1 cellular context compared by ENCODE assay signal in the genomic region with DNA sequence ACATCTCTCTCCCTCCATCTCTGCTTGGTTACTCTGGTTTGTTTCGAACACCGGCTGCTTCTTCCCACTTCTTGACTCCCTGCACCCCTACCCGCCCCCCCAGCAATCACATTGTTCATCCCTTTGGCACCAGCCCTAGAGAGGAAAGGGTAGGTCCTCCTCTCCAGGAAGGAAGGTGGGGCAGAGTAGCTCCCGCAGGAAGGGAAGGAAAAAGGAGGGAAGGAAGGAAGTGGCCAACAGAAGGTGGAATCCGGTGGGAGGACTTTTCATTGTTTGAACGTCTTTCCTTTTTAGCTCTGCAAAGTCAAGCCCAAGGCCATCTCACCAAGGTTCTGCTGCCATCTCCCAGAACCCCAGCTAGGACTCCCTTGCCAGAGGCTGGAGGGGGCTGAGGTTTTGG.
TF ChIP-seq lines count a peak whose summit lies in the region.

No MANE protein-coding gene starts in this region.

TF ChIP-seq in WTC11, 78 proteins besides CTCF, POLR2A, EP300 and RAD21 (continued from another document):
- TF ChIP-seq, protein P1, sequence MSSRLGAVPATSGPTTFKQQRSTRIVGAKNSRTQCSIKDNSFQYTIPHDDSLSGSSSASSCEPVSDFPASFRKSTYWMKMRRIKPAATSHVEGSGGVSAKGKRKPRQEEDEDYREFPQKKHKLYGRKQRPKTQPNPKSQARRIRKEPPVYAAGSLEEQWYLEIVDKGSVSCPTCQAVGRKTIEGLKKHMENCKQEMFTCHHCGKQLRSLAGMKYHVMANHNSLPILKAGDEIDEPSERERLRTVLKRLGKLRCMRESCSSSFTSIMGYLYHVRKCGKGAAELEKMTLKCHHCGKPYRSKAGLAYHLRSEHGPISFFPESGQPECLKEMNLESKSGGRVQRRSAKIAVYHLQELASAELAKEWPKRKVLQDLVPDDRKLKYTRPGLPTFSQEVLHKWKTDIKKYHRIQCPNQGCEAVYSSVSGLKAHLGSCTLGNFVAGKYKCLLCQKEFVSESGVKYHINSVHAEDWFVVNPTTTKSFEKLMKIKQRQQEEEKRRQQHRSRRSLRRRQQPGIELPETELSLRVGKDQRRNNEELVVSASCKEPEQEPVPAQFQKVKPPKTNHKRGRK (CRISPR knock-in tag; IDR thresholded peaks at IDR 0.05; ENCODE audit: borderline replicate concordance), result no peak
- TF ChIP-seq CREB1 (CRISPR knock-in tag; IDR thresholded peaks at IDR 0.05) (no peak), E2F4 (CRISPR knock-in tag; IDR thresholded peaks at IDR 0.05; ENCODE audit: borderline replicate concordance, low read depth) (no peak)
- TF ChIP-seq, protein P2, sequence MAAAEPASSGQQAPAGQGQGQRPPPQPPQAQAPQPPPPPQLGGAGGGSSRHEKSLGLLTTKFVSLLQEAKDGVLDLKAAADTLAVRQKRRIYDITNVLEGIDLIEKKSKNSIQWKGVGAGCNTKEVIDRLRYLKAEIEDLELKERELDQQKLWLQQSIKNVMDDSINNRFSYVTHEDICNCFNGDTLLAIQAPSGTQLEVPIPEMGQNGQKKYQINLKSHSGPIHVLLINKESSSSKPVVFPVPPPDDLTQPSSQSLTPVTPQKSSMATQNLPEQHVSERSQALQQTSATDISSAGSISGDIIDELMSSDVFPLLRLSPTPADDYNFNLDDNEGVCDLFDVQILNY (CRISPR knock-in tag; IDR thresholded peaks at IDR 0.05), result no peak
- TF ChIP-seq, protein P3, sequence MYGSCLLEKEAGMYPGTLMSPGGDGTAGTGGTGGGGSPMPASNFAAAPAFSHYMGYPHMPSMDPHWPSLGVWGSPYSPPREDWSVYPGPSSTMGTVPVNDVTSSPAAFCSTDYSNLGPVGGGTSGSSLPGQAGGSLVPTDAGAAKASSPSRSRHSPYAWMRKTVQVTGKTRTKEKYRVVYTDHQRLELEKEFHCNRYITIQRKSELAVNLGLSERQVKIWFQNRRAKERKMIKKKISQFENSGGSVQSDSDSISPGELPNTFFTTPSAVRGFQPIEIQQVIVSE (CRISPR knock-in tag; IDR thresholded peaks at IDR 0.05; ENCODE audit: borderline replicate concordance), result no peak
- TF ChIP-seq, protein P4, sequence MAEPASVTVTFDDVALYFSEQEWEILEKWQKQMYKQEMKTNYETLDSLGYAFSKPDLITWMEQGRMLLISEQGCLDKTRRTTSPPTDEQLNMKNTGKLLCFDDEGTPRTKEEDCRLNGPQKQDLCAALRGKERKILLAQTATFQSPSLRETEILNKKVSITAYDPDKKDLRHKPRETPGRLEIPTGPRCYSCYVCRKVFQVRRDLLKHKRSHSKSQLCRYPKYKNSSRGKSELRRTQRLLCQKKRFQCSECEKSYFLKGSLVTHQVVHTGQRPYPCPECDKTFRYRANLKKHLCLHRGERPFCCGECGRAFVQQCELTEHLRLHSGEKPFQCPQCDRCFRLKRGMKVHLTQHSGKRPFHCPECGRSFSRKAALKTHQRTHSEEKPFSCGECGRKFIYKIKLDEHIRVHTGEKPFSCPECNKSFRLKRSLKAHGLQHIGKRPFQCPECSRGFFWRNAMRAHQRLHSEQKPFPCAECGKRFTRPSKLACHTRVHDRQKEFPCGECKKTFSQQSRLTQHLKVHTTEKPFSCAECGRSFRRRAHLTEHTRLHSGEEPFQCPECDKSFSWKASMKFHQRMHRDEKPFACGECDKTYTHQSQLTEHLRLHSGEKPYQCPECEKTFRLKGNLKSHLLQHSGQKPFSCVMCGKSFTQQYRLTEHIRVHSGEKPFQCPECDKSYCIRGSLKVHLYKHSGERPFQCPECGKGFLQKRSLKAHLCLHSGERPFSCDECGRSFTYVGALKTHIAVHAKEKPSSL (CRISPR knock-in tag; conservative IDR thresholded peaks at IDR 0.05), result no peak
- TF ChIP-seq, protein P5, sequence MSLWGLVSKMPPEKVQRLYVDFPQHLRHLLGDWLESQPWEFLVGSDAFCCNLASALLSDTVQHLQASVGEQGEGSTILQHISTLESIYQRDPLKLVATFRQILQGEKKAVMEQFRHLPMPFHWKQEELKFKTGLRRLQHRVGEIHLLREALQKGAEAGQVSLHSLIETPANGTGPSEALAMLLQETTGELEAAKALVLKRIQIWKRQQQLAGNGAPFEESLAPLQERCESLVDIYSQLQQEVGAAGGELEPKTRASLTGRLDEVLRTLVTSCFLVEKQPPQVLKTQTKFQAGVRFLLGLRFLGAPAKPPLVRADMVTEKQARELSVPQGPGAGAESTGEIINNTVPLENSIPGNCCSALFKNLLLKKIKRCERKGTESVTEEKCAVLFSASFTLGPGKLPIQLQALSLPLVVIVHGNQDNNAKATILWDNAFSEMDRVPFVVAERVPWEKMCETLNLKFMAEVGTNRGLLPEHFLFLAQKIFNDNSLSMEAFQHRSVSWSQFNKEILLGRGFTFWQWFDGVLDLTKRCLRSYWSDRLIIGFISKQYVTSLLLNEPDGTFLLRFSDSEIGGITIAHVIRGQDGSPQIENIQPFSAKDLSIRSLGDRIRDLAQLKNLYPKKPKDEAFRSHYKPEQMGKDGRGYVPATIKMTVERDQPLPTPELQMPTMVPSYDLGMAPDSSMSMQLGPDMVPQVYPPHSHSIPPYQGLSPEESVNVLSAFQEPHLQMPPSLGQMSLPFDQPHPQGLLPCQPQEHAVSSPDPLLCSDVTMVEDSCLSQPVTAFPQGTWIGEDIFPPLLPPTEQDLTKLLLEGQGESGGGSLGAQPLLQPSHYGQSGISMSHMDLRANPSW (CRISPR knock-in tag; conservative IDR thresholded peaks at IDR 0.05; ENCODE audit: low read depth), result no peak
